In genomic region chr16:88066234-88066633, GRCh38 we compare ENCODE assay signal across 21 cellular contexts.
DNase-seq lines count a peak whose midpoint lies in the region; ATAC-seq and TF ChIP-seq lines count a peak whose summit lies in the region.
"Had no signal": no experiment of that assay in that cellular context is flagged by ENCODE, and none has a peak within 500 bp of the region (broad histone marks: within the 10 kb centered on the region; RNA-seq: fewer than 3 reads in every experiment).

No MANE protein-coding gene starts in this region.

- DNase-seq in CD14-positive monocyte (ENCODE audit: low spot score), result peak; percentile 9
- DNase-seq in WTC11 (ENCODE audit: low spot score), result no peak
- DNase-seq in left colon, result no peak
- DNase-seq in sciatic nerve (ENCODE audit: low spot score), result peak; percentile 31
- no peak for DNase-seq in foreskin keratinocyte
- no peak for DNase-seq in NCI-H128 (lab: John Stamatoyannopoulos, UW; ENCODE audit: unreplicated experiment)
- DNase-seq in NCI-H526 treated with DMSO at 0.1 percent for 48 hours (lab: John Stamatoyannopoulos, UW), result no peak
- DNase-seq in activated naive CD8-positive, alpha-beta T cell treated with anti-CD3 and anti-CD28 coated beads for 36 hours, result no peak
- DNase-seq: CD4-positive, CD25-positive, alpha-beta regulatory T cell; H9; KG1; MG63; NCI-H1105 treated with DMSO at 0.1 percent for 48 hours; NCI-H2029; NCI-H446; NCI-H524 treated with DMSO at 0.1 percent for 48 hours; NCI-H82; NK-92 treated with Interleukin-12 subunit alpha and Interleukin-12 subunit beta, amount 100 ng/mL, for 24 hours; PC-9; Right ventricle myocardium superior had no signal

- H3K4me3 Mint-ChIP-seq in CD14-positive monocyte (no peak overlapping the region), WTC11 (no peak overlapping the region)
- H3K4me3 Mint-ChIP-seq in activated naive CD8-positive, alpha-beta T cell treated with anti-CD3 and anti-CD28 coated beads for 36 hours, result no peak overlapping the region
- H3K4me3 Mint-ChIP-seq: CD4-positive, CD25-positive, alpha-beta regulatory T cell; H9 had no signal

- H3K27ac Mint-ChIP-seq in CD14-positive monocyte, result peak overlapping the region in 2 of 7 donors; percentile 57 to 59
- 0 out of 2 replicates have a peak overlapping the region, but pooled peaks have one; percentile 60 for H3K27ac Mint-ChIP-seq in WTC11
- no peak overlapping the region for H3K27ac Mint-ChIP-seq in activated naive CD8-positive, alpha-beta T cell treated with anti-CD3 and anti-CD28 coated beads for 36 hours
- H3K27ac Mint-ChIP-seq: CD4-positive, CD25-positive, alpha-beta regulatory T cell had no signal

- no peaks in the 10 kb centered on the region for H3K4me1 ChIP-seq in foreskin keratinocyte

- H3K36me3 Mint-ChIP-seq in CD14-positive monocyte, result peaks cover 57 to 84% of the 10 kb centered on the region in 2 donors
- H3K36me3 Mint-ChIP-seq in WTC11, result peaks cover 8% of the 10 kb centered on the region
- H3K36me3 Mint-ChIP-seq in activated naive CD8-positive, alpha-beta T cell treated with anti-CD3 and anti-CD28 coated beads for 36 hours, result peaks cover 7% of the 10 kb centered on the region

- intact Hi-C loops in CD14-positive monocyte (cut with micrococcal nuclease) (no loop called here), left colon (cut with DNase I, micrococcal nuclease) (no loop called here), sciatic nerve (cut with DNase I) (no loop called here)

- H3K27me3 ChIP-seq in foreskin keratinocyte, result no peaks in the 10 kb centered on the region
- H3K27me3 ChIP-seq: MG63, SJSA1 had no signal

- H3K9me3 Mint-ChIP-seq in CD14-positive monocyte (no peaks in the 10 kb centered on the region), WTC11 (no peaks in the 10 kb centered on the region)
- H3K9me3 Mint-ChIP-seq in activated naive CD8-positive, alpha-beta T cell treated with anti-CD3 and anti-CD28 coated beads for 36 hours, result no peaks in the 10 kb centered on the region
- H3K9me3 Mint-ChIP-seq: CD4-positive, CD25-positive, alpha-beta regulatory T cell; H9 had no signal

- H3K4me1 Mint-ChIP-seq in CD14-positive monocyte (no peaks in the 10 kb centered on the region), WTC11 (no peaks in the 10 kb centered on the region)
- H3K4me1 Mint-ChIP-seq in activated naive CD8-positive, alpha-beta T cell treated with anti-CD3 and anti-CD28 coated beads for 36 hours, result no peaks in the 10 kb centered on the region
- H3K4me1 Mint-ChIP-seq: CD4-positive, CD25-positive, alpha-beta regulatory T cell had no signal

- POLR2A ChIA-PET in WTC11 (lab: Charles Lee), result no interaction called here

- CTCF ChIA-PET in WTC11 (lab: Charles Lee), result interaction anchor here (1.6 kb wide), 1 partner anchor 371 kb away, joined by 4 read pairs; no protein-coding TSS in a partner anchor

- no peak overlapping the region for H3K27ac ChIP-seq in foreskin keratinocyte
- H3K27ac ChIP-seq: PC-9, SJSA1 had no signal

- H3K27me3 Mint-ChIP-seq in CD14-positive monocyte (ENCODE audit: low read depth in 3 of 3), result peaks cover 0 to 1% (median 1%) of the 10 kb centered on the region in 3 donors
- H3K27me3 Mint-ChIP-seq in WTC11 (ENCODE audit: low read depth), result no peaks in the 10 kb centered on the region
- H3K27me3 Mint-ChIP-seq in activated naive CD8-positive, alpha-beta T cell treated with anti-CD3 and anti-CD28 coated beads for 36 hours, result no peaks in the 10 kb centered on the region
- H3K27me3 Mint-ChIP-seq: CD4-positive, CD25-positive, alpha-beta regulatory T cell had no signal

- TF ChIP-seq CTCF in CD14-positive monocyte (IDR thresholded peaks at IDR 0.05), result no peak
- no peak for TF ChIP-seq CTCF in WTC11 (IDR thresholded peaks at IDR 0.05)
- TF ChIP-seq CTCF in foreskin keratinocyte (conservative IDR thresholded peaks at IDR 0.05), result no peak

- ATAC-seq in WTC11 (no peak), left colon (peak; percentile 61), sciatic nerve (no peak), foreskin keratinocyte (no peak)

TF ChIP-seq in WTC11, 78 proteins besides CTCF, POLR2A, EP300 and RAD21:
- TF ChIP-seq MAX (CRISPR knock-in tag; IDR thresholded peaks at IDR 0.05), result no peak
- TF ChIP-seq NR1H2 (CRISPR knock-in tag; IDR thresholded peaks at IDR 0.05), result no peak
- no peak for TF ChIP-seq SOX15 (CRISPR knock-in tag; IDR thresholded peaks at IDR 0.05)
- TF ChIP-seq ZNF121 (CRISPR knock-in tag; IDR thresholded peaks at IDR 0.05), result no peak
- no peak for TF ChIP-seq JUN (CRISPR knock-in tag; IDR thresholded peaks at IDR 0.05)
- no peak for TF ChIP-seq NFE2L1 (CRISPR knock-in tag; IDR thresholded peaks at IDR 0.05)
- TF ChIP-seq GTF2I (CRISPR knock-in tag; conservative IDR thresholded peaks at IDR 0.05), result no peak
- TF ChIP-seq MLX (CRISPR knock-in tag; IDR thresholded peaks at IDR 0.05), result no peak
TF ChIP-seq in WTC11: peak in this region for 0.

Comparison
In these comparisons a context has a peak if more than half of its experiments do, and no peak if none do; other contexts are left out.
1. DNase-seq: peak in CD14-positive monocyte (single experiment) and sciatic nerve (single experiment); none in WTC11 (single experiment), left colon (0 of 2), foreskin keratinocyte (0 of 2), NCI-H128 (single experiment), NCI-H526 treated with DMSO at 0.1 percent for 48 hours (single experiment) and activated naive CD8-positive, alpha-beta T cell treated with anti-CD3 and anti-CD28 coated beads for 36 hours (single experiment).